ENCODE assay signal across 8 cellular contexts in genomic region chr6:26026833-26027490, GRCh38.
DNase-seq lines count a peak whose midpoint lies in the region; ATAC-seq and TF ChIP-seq lines count a peak whose summit lies in the region.

No MANE protein-coding gene starts in this region.

- H3K4me3 ChIP-seq in DND-41 (ENCODE audit: low read depth in 1 of 2, low read length in 2 of 2) (peak overlapping the region; percentile 34 to 66), GM23338 (peak overlapping the region; percentile 80), LNCaP clone FGC (ENCODE audit: low read depth, low read length) (peak overlapping the region; percentile 77), fibroblast of lung (replicated peaks in 1 of 4; ENCODE audit: control extremely low read depth in 1 of 4, insufficient read depth in 1 of 4, low read depth in 3 of 4, low read length in 4 of 4) (peak overlapping the region; percentile 34 to 84 (median 68)), stomach smooth muscle (ENCODE audit: low read length in 2 of 2) (peak overlapping the region; percentile 72 to 85)

- H3K9me2 ChIP-seq in GM23338 (ENCODE audit: insufficient read depth), result no peaks in the 10 kb centered on the region

- H3K27me3 Mint-ChIP-seq in GM23338 (ENCODE audit: insufficient read depth, low read depth, poor library complexity), result peaks cover 37% of the 10 kb centered on the region
- no peaks in the 10 kb centered on the region for H3K27me3 Mint-ChIP-seq in natural killer cell treated with Interleukin-12 subunit alpha and Interleukin-12 subunit beta and Interleukin-15 and Interleukin-18, amount 100 ng/mL, for 72 hours

- no peak overlapping the region for H2AFZ ChIP-seq in DND-41 (ENCODE audit: low read depth, low read length)
- no peak overlapping the region for H2AFZ ChIP-seq in GM23338
- H2AFZ ChIP-seq in fibroblast of lung (ENCODE audit: low read length), result peak overlapping the region; percentile 0

- DNase-seq in DND-41, result peak; percentile 98
- DNase-seq in GM23338 (ENCODE audit: low spot score), result peak; percentile 97
- DNase-seq in LNCaP clone FGC (ENCODE audit: low read depth), result peak; percentile 89
- peak; percentile 99 for DNase-seq in RPMI7951 (ENCODE audit: low read depth)
- peak; percentile 64 to 74 for DNase-seq in activated T-helper 1 cell treated with anti-CD3 and anti-CD28 coated beads, Interleukin-2, amount 50 U/mL, for 16 hours (ENCODE audit: low read depth in 1 of 2, low spot score in 1 of 2)
- peak; percentile 85 to 97 for DNase-seq in fibroblast of lung (ENCODE audit: low read depth in 2 of 2)
- peak; percentile 92 for DNase-seq in natural killer cell treated with Interleukin-12 subunit alpha and Interleukin-12 subunit beta and Interleukin-15 and Interleukin-18, amount 100 ng/mL, for 72 hours (ENCODE audit: low spot score)

- peak overlapping the region; percentile 97 for H3K27ac ChIP-seq in DND-41 (ENCODE audit: low read length)
- H3K27ac ChIP-seq in GM23338 (ENCODE audit: low read depth), result peak overlapping the region; percentile 98
- H3K27ac ChIP-seq in fibroblast of lung (ENCODE audit: insufficient read depth, low read length), result peak overlapping the region; percentile 89
- H3K27ac ChIP-seq in stomach smooth muscle (ENCODE audit: low read length), result peak overlapping the region; percentile 91

- peaks cover 9% of the 10 kb centered on the region; the same call in 1 of the 3 replicates for H3K9me3 Mint-ChIP-seq in GM23338
- H3K9me3 Mint-ChIP-seq in natural killer cell treated with Interleukin-12 subunit alpha and Interleukin-12 subunit beta and Interleukin-15 and Interleukin-18, amount 100 ng/mL, for 72 hours, result no peaks in the 10 kb centered on the region

- H3K9ac ChIP-seq in DND-41 (ENCODE audit: low read depth, low read length) (peak overlapping the region; percentile 86), fibroblast of lung (ENCODE audit: insufficient read depth, low read length) (peak overlapping the region; percentile 60), stomach smooth muscle (ENCODE audit: low read length in 2 of 2) (peak overlapping the region; percentile 76 to 90)

- ATAC-seq in DND-41 (ENCODE audit: insufficient read depth, low read depth) (peak; percentile 44), GM23338 (peak; percentile 28)
- ATAC-seq in natural killer cell treated with Interleukin-12 subunit alpha and Interleukin-12 subunit beta and Interleukin-15 and Interleukin-18, amount 100 ng/mL, for 72 hours, result peak; percentile 79 to 83

- peaks cover 8% of the 10 kb centered on the region; the same call in 1 of the 2 replicates for H3F3A ChIP-seq in GM23338 (replicated peaks; ENCODE audit: low read depth)

- TF ChIP-seq CTCF in DND-41 (IDR thresholded peaks at IDR 0.05; ENCODE audit: borderline replicate concordance, extremely low read depth, low read length, poor library complexity, severe bottlenecking) (no peak), GM23338 (conservative IDR thresholded peaks at IDR 0.05; ENCODE audit: low read depth in 2 of 2) (no peak), LNCaP clone FGC (IDR thresholded peaks at IDR 0.05; ENCODE audit: control insufficient read depth, extremely low read depth, insufficient read depth) (no peak), fibroblast of lung (conservative IDR thresholded peaks at IDR 0.05 in 1 of 2, IDR thresholded peaks at IDR 0.05 in 1 of 2; ENCODE audit: low read depth in 1 of 2, low read length in 2 of 2) (no peak)

- no peaks in the 10 kb centered on the region; the same call in 1 of the 2 replicates for H3K36me3 ChIP-seq in DND-41 (ENCODE audit: insufficient read depth, low read length)
- H3K36me3 ChIP-seq in GM23338 (ENCODE audit: insufficient read depth), result no peaks in the 10 kb centered on the region
- no peaks in the 10 kb centered on the region for H3K36me3 ChIP-seq in fibroblast of lung (ENCODE audit: control insufficient read depth, insufficient read depth, low read length)
- H3K36me3 ChIP-seq in stomach smooth muscle (ENCODE audit: control insufficient read depth in 2 of 2, insufficient read depth in 2 of 2, low read length in 2 of 2), result no peaks in the 10 kb centered on the region

- no peaks in the 10 kb centered on the region for H4K20me1 ChIP-seq in DND-41 (ENCODE audit: insufficient read depth, low read length)
- H4K20me1 ChIP-seq in GM23338 (replicated peaks; ENCODE audit: insufficient read depth), result no peaks in the 10 kb centered on the region
- H4K20me1 ChIP-seq in fibroblast of lung (ENCODE audit: control insufficient read depth, extremely low read depth, insufficient read depth, low read length), result no peaks in the 10 kb centered on the region

- H3K4me3 Mint-ChIP-seq in GM23338, result peak overlapping the region; percentile 92
- H3K4me3 Mint-ChIP-seq in natural killer cell treated with Interleukin-12 subunit alpha and Interleukin-12 subunit beta and Interleukin-15 and Interleukin-18, amount 100 ng/mL, for 72 hours, result peak overlapping the region; percentile 83

- H3K4me1 ChIP-seq in DND-41 (ENCODE audit: insufficient read depth, low read length) (peaks cover 67% of the 10 kb centered on the region), GM23338 (ENCODE audit: insufficient read depth) (peaks cover 41% of the 10 kb centered on the region), fibroblast of lung (ENCODE audit: control insufficient read depth, extremely low read depth, insufficient read depth, low read length) (peaks cover 7% of the 10 kb centered on the region), stomach smooth muscle (ENCODE audit: control insufficient read depth, insufficient read depth, low read length) (peaks cover 10% of the 10 kb centered on the region)

- H3K9me3 ChIP-seq in DND-41 (ENCODE audit: insufficient read depth, low read length, severe bottlenecking) (no peaks in the 10 kb centered on the region), fibroblast of lung (ENCODE audit: control insufficient read depth, insufficient read depth, low read depth, low read length) (no peaks in the 10 kb centered on the region), stomach smooth muscle (ENCODE audit: control insufficient read depth in 2 of 2, low read length in 2 of 2) (no peaks in the 10 kb centered on the region)

- H3K4me2 ChIP-seq in DND-41 (ENCODE audit: insufficient read depth, low read length) (peak overlapping the region; percentile 59), GM23338 (peak overlapping the region; percentile 91), fibroblast of lung (ENCODE audit: extremely low read depth, insufficient read depth, low read length) (peak overlapping the region; percentile 64)

- H3K27me3 ChIP-seq in DND-41 (ENCODE audit: insufficient read depth, low read length, poor library complexity) (no peaks in the 10 kb centered on the region), GM23338 (ENCODE audit: insufficient read depth) (no peaks in the 10 kb centered on the region), fibroblast of lung (ENCODE audit: control insufficient read depth, insufficient read depth, low read length) (no peaks in the 10 kb centered on the region), stomach smooth muscle (ENCODE audit: control insufficient read depth in 1 of 2, insufficient read depth in 2 of 2, low read length in 2 of 2) (no peaks in the 10 kb centered on the region)

- peak overlapping the region; percentile 99 for H3K27ac Mint-ChIP-seq in GM23338
- H3K27ac Mint-ChIP-seq in natural killer cell treated with Interleukin-12 subunit alpha and Interleukin-12 subunit beta and Interleukin-15 and Interleukin-18, amount 100 ng/mL, for 72 hours, result peak overlapping the region; percentile 90 to 99

- H3K79me2 ChIP-seq in DND-41 (ENCODE audit: insufficient read depth, low read length), result peaks cover 22% of the 10 kb centered on the region
- no peaks in the 10 kb centered on the region for H3K79me2 ChIP-seq in GM23338 (replicated peaks; ENCODE audit: insufficient read depth)
- no peaks in the 10 kb centered on the region for H3K79me2 ChIP-seq in fibroblast of lung (ENCODE audit: control insufficient read depth, insufficient read depth, low read length)

- H3K36me3 Mint-ChIP-seq in GM23338 (ENCODE audit: low read depth), result no peaks in the 10 kb centered on the region; the same call in 2 of the 3 replicates
- no peaks in the 10 kb centered on the region for H3K36me3 Mint-ChIP-seq in natural killer cell treated with Interleukin-12 subunit alpha and Interleukin-12 subunit beta and Interleukin-15 and Interleukin-18, amount 100 ng/mL, for 72 hours

- peaks cover 72% of the 10 kb centered on the region for H3K4me1 Mint-ChIP-seq in GM23338
- peaks cover 54 to 57% of the 10 kb centered on the region in 2 donors for H3K4me1 Mint-ChIP-seq in natural killer cell treated with Interleukin-12 subunit alpha and Interleukin-12 subunit beta and Interleukin-15 and Interleukin-18, amount 100 ng/mL, for 72 hours (ENCODE audit: low read depth in 2 of 2)

TF ChIP-seq in GM23338, 12 proteins besides CTCF, POLR2A, EP300 and RAD21 (continues in another document):
- TF ChIP-seq ZNF114 (CRISPR knock-in tag; IDR thresholded peaks at IDR 0.05) (no peak), ZNF331 (CRISPR knock-in tag; IDR thresholded peaks at IDR 0.05; ENCODE audit: low read depth) (no peak), REST (IDR thresholded peaks at IDR 0.05; ENCODE audit: unreplicated experiment) (peak; percentile 24)

Comparison
In these comparisons a context has a peak if more than half of its experiments do, and no peak if none do; other contexts are left out.
1. Peak in every context shown above with its lines: DNase-seq, ATAC-seq, H3K4me3 ChIP-seq and H3K27ac ChIP-seq.
2. ATAC-seq: peak in every context shown above with its lines; median percentile 81 in natural killer cell treated with Interleukin-12 subunit alpha and Interleukin-12 subunit beta and Interleukin-15 and Interleukin-18, amount 100 ng/mL, for 72 hours; 44 in DND-41; 28 in GM23338.